In the genomic region with DNA sequence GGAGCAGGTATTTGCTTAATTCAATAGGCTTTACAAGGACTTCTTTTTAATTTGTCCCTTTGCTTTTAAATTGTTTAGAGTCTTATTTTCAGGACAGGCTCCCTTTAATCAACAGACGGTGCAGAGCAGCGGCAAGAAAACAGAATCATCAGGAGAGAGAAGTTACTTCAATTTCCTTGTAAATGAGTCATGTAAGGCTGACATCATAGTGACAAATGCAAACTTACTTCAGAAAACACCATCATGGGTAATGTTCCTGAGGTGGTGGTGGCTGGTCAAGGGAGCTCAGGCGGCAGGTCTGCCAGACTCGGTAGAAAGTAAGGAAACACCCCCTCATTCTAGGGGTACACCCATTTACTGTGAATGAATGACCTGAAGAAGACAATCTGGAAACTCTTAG, we compare ENCODE assay signal across 17 cellular contexts.
DNase-seq lines count a peak whose midpoint lies in the region; ATAC-seq, FAIRE-seq and TF ChIP-seq lines count a peak whose summit lies in the region.
"Had no signal": no experiment of that assay in that cellular context is flagged by ENCODE, and none has a peak within 500 bp of the region (broad histone marks: within the 10 kb centered on the region; RNA-seq: fewer than 3 reads in every experiment).

No MANE protein-coding gene starts in this region.

- H3K27me3 ChIP-seq in AG04450 (ENCODE audit: control insufficient read depth, insufficient read depth, low read length) (no peaks in the 10 kb centered on the region), astrocyte (ENCODE audit: insufficient read depth, low read length) (no peaks in the 10 kb centered on the region)
- H3K27me3 ChIP-seq: heart right ventricle, tibial artery had no signal

- H3K79me2 ChIP-seq in astrocyte (ENCODE audit: insufficient read depth, low read length), result no peaks in the 10 kb centered on the region

- ATAC-seq in stimulated activated naive B cell treated with anti-CD40 and anti-IgM and Interleukin-4, amounts not matched to agents 10 μg/mL and 1 μg/mL and 100 μg/mL, for 72 hours (replicated peaks), result no peak
- ATAC-seq: activated CD4-positive, alpha-beta T cell treated with anti-CD3 and anti-CD28 coated beads for 36 hours; activated naive CD4-positive, alpha-beta T cell treated with anti-CD3 and anti-CD28 coated beads, Interleukin-2, amount 50 U/mL, for 72 hours; HCT116; heart right ventricle had no signal

- DNase-seq in AG04450 (ENCODE audit: low read depth, low spot score) (no peak), HT1080 (ENCODE audit: low read depth) (peak; percentile 81), astrocyte (ENCODE audit: low read depth) (peak; percentile 73), fibroblast of villous mesenchyme (ENCODE audit: low read depth) (peak; percentile 22), NCI-H748 treated with DMSO at 0.1 percent for 48 hours (lab: John Stamatoyannopoulos, UW) (no peak), COLO829 (ENCODE audit: low spot score) (no peak)
- DNase-seq in stimulated activated naive B cell treated with anti-CD40 and anti-IgM and Interleukin-4, amounts not matched to agents 10 μg/mL and 1 μg/mL and 100 μg/mL, for 72 hours, result no peak
- no peak for DNase-seq in stimulated activated CD4-positive, alpha-beta T cell treated with anti-CD3 and anti-CD28 coated beads, Interleukin-1b, Interleukin-23, amount 100 ng/mL, for 48 hours
- DNase-seq: activated CD4-positive, alpha-beta T cell treated with anti-CD3 and anti-CD28 coated beads for 36 hours; heart right ventricle; kidney glomerular epithelial cell; NCI-H1048; T-helper 9 cell; tibial artery had no signal

- H3K36me3 Mint-ChIP-seq in astrocyte (ENCODE audit: low read depth, unreplicated experiment), result peaks cover 2% of the 10 kb centered on the region
- no peaks in the 10 kb centered on the region for H3K36me3 Mint-ChIP-seq in stimulated activated naive B cell treated with anti-CD40 and anti-IgM and Interleukin-4, amounts not matched to agents 10 μg/mL and 1 μg/mL and 100 μg/mL, for 72 hours
- H3K36me3 Mint-ChIP-seq: activated naive CD4-positive, alpha-beta T cell treated with anti-CD3 and anti-CD28 coated beads, Interleukin-2, amount 50 U/mL, for 72 hours had no signal

- H3K4me3 ChIP-seq in AG04450 (ENCODE audit: low read depth, low read length), result no peak overlapping the region
- no peak overlapping the region for H3K4me3 ChIP-seq in astrocyte (ENCODE audit: insufficient read depth, low read depth, low read length)
- no peak overlapping the region for H3K4me3 ChIP-seq in fibroblast of villous mesenchyme (ENCODE audit: low read depth, low read length)
- H3K4me3 ChIP-seq: heart right ventricle, tibial artery had no signal

- no peaks in the 10 kb centered on the region for H3K36me3 ChIP-seq in astrocyte (ENCODE audit: insufficient read depth, low read length)
- H3K36me3 ChIP-seq: heart right ventricle, tibial artery had no signal

- peak overlapping the region; percentile 30 for H3K4me2 ChIP-seq in astrocyte (ENCODE audit: low read length)

- H3K9me3 ChIP-seq in AG04450 (ENCODE audit: control insufficient read depth, insufficient read depth, low read length) (no peaks in the 10 kb centered on the region; the same call in 1 of the 2 replicates), astrocyte (ENCODE audit: insufficient read depth, low read depth, low read length) (no peaks in the 10 kb centered on the region)
- H3K9me3 ChIP-seq: heart right ventricle, tibial artery had no signal

- H3K27me3 Mint-ChIP-seq in astrocyte (ENCODE audit: low read depth, unreplicated experiment), result peaks cover 3% of the 10 kb centered on the region
- no peaks in the 10 kb centered on the region for H3K27me3 Mint-ChIP-seq in stimulated activated naive B cell treated with anti-CD40 and anti-IgM and Interleukin-4, amounts not matched to agents 10 μg/mL and 1 μg/mL and 100 μg/mL, for 72 hours
- H3K27me3 Mint-ChIP-seq: activated CD4-positive, alpha-beta T cell treated with anti-CD3 and anti-CD28 coated beads for 36 hours; central memory CD8-positive, alpha-beta T cell had no signal

- no peak overlapping the region for H3K9ac ChIP-seq in astrocyte (ENCODE audit: low read length)

- no peaks in the 10 kb centered on the region for H3K9me3 Mint-ChIP-seq in astrocyte (ENCODE audit: unreplicated experiment)
- H3K9me3 Mint-ChIP-seq in stimulated activated naive B cell treated with anti-CD40 and anti-IgM and Interleukin-4, amounts not matched to agents 10 μg/mL and 1 μg/mL and 100 μg/mL, for 72 hours, result no peaks in the 10 kb centered on the region

- CTCF ChIA-PET in AG04450 (lab: Charles Lee), result interaction anchor here (1.3 kb wide), 1 partner anchor 91 kb away, joined by 3 read pairs; no protein-coding TSS in a partner anchor

- H2AFZ ChIP-seq in astrocyte (ENCODE audit: low read depth, low read length), result peak overlapping the region; percentile 11

- POLR2A ChIA-PET in AG04450 (lab: Yijun Ruan, JAX), result no interaction called here

- H4K20me1 ChIP-seq in astrocyte (ENCODE audit: insufficient read depth, low read length), result no peaks in the 10 kb centered on the region

- no peak overlapping the region for H3K4me3 Mint-ChIP-seq in astrocyte (ENCODE audit: unreplicated experiment)
- no peak overlapping the region for H3K4me3 Mint-ChIP-seq in stimulated activated naive B cell treated with anti-CD40 and anti-IgM and Interleukin-4, amounts not matched to agents 10 μg/mL and 1 μg/mL and 100 μg/mL, for 72 hours
- H3K4me3 Mint-ChIP-seq: activated CD4-positive, alpha-beta T cell treated with anti-CD3 and anti-CD28 coated beads for 36 hours; central memory CD8-positive, alpha-beta T cell had no signal

- TF ChIP-seq CTCF in AG04450 (IDR thresholded peaks at IDR 0.05; ENCODE audit: low read depth, low read length), result no peak
- no peak for TF ChIP-seq CTCF in astrocyte (IDR thresholded peaks at IDR 0.05; ENCODE audit: insufficient read depth, low read depth, low read length)
- no peak for TF ChIP-seq CTCF in fibroblast of villous mesenchyme (IDR thresholded peaks at IDR 0.05; ENCODE audit: insufficient read depth, low read depth, low read length)

- peaks cover 5% of the 10 kb centered on the region for H3K4me1 Mint-ChIP-seq in astrocyte (ENCODE audit: low read depth, unreplicated experiment)
- no peaks in the 10 kb centered on the region for H3K4me1 Mint-ChIP-seq in stimulated activated naive B cell treated with anti-CD40 and anti-IgM and Interleukin-4, amounts not matched to agents 10 μg/mL and 1 μg/mL and 100 μg/mL, for 72 hours
- H3K4me1 Mint-ChIP-seq: activated CD4-positive, alpha-beta T cell treated with anti-CD3 and anti-CD28 coated beads for 36 hours; central memory CD8-positive, alpha-beta T cell had no signal

- peak overlapping the region; percentile 92 for H3K27ac Mint-ChIP-seq in astrocyte (ENCODE audit: unreplicated experiment)
- H3K27ac Mint-ChIP-seq in stimulated activated naive B cell treated with anti-CD40 and anti-IgM and Interleukin-4, amounts not matched to agents 10 μg/mL and 1 μg/mL and 100 μg/mL, for 72 hours, result no peak overlapping the region
- H3K27ac Mint-ChIP-seq: activated CD4-positive, alpha-beta T cell treated with anti-CD3 and anti-CD28 coated beads for 36 hours; activated naive CD4-positive, alpha-beta T cell treated with anti-CD3 and anti-CD28 coated beads, Interleukin-2, amount 50 U/mL, for 72 hours had no signal

- H3K27ac ChIP-seq in AG04450 (ENCODE audit: low read depth, low read length) (peak overlapping the region; percentile 52), astrocyte (ENCODE audit: low read depth, low read length) (peak overlapping the region; percentile 22)
- H3K27ac ChIP-seq: heart right ventricle, tibial artery had no signal

- peaks cover 6% of the 10 kb centered on the region for H3K4me1 ChIP-seq in astrocyte (ENCODE audit: insufficient read depth, low read length)
- H3K4me1 ChIP-seq: heart right ventricle, tibial artery had no signal

- FAIRE-seq in astrocyte (lab: Jason Lieb, UNC), result peak; percentile 85

Comparison
In these comparisons a context has a peak if more than half of its experiments do, and no peak if none do; other contexts are left out.
1. DNase-seq: peak in HT1080 (single experiment), astrocyte (single experiment) and fibroblast of villous mesenchyme (single experiment); none in AG04450 (single experiment), NCI-H748 treated with DMSO at 0.1 percent for 48 hours (single experiment), stimulated activated naive B cell treated with anti-CD40 and anti-IgM and Interleukin-4, amounts not matched to agents 10 μg/mL and 1 μg/mL and 100 μg/mL, for 72 hours (single experiment), stimulated activated CD4-positive, alpha-beta T cell treated with anti-CD3 and anti-CD28 coated beads, Interleukin-1b, Interleukin-23, amount 100 ng/mL, for 48 hours (single experiment) and COLO829 (single experiment).